26 cellular contexts compared by ENCODE assay signal in genomic region chr6:38987503-38987902, GRCh38.
"Had no signal": no experiment of that assay in that cellular context is flagged by ENCODE, and none has a peak within 500 bp of the region (broad histone marks: within the 10 kb centered on the region; RNA-seq: fewer than 3 reads in every experiment).

No MANE protein-coding gene starts in this region.

- H3K36me3 ChIP-seq: ascending aorta, breast epithelium had no signal

- DNase-seq: activated CD4-positive, alpha-beta memory T cell treated with anti-CD3 and anti-CD28 coated beads, Interleukin-2, amount 10 ng/mL, durations not matched to agents 7 days and 5 days; activated CD4-positive, alpha-beta T cell treated with anti-CD3 and anti-CD28 coated beads for 1 hour; activated CD4-positive, alpha-beta T cell treated with anti-CD3 and anti-CD28 coated beads for 4 hours; activated CD4-positive, alpha-beta T cell treated with anti-CD3 and anti-CD28 coated beads, Interleukin-2, amount 10 ng/mL, durations not matched to agents 7 days and 5 days; activated CD4-positive, alpha-beta T cell treated with anti-CD3 and anti-CD28 coated beads, Interleukin-2, amount 50 U/mL, for 4 hours; activated CD8-positive, alpha-beta memory T cell treated with anti-CD3 and anti-CD28 coated beads, Interleukin-2, amount 50 U/mL, for 48 hours; activated gamma-delta T cell; activated naive CD4-positive, alpha-beta T cell; activated naive CD4-positive, alpha-beta T cell treated with anti-CD3 and anti-CD28 coated beads, Interleukin-2, amount 10 ng/mL, durations not matched to agents 7 days and 5 days; activated naive CD8-positive, alpha-beta T cell treated with anti-CD3 and anti-CD28 coated beads, Interleukin-2, amount 10 ng/mL, durations not matched to agents 7 days and 5 days; activated T-cell treated with anti-CD3 and anti-CD28 coated beads for 4 hours; activated T-cell treated with anti-CD3 and anti-CD28 coated beads, Interleukin-2, amount 50 U/mL, for 24 hours; activated T-cell treated with anti-CD3 and anti-CD28 coated beads, Interleukin-2, amount 50 U/mL, for 72 hours; dorsolateral prefrontal cortex; effector memory CD4-positive, alpha-beta T cell; endodermal cell; foreskin fibroblast; head of caudate nucleus; T-helper 2 cell had no signal

- ATAC-seq: activated naive CD4-positive, alpha-beta T cell treated with anti-CD3 and anti-CD28 coated beads, Interleukin-2, amount 50 U/mL, for 72 hours; activated T-cell treated with anti-CD3 and anti-CD28 coated beads, Interleukin-2, amount 50 U/mL, for 72 hours; esophagus mucosa; WTC11 had no signal

- H3K4me3 ChIP-seq: ascending aorta, breast epithelium, coronary artery, dorsolateral prefrontal cortex had no signal

- H3K27ac ChIP-seq: ascending aorta, breast epithelium, coronary artery, dorsolateral prefrontal cortex, VCaP had no signal

- H3K4me1 ChIP-seq: ascending aorta, breast epithelium had no signal

- H3K9me3 ChIP-seq: ascending aorta, breast epithelium had no signal

- H3K27me3 ChIP-seq: ascending aorta, breast epithelium had no signal
